ENCODE assay signal across 18 cellular contexts in the genomic region with DNA sequence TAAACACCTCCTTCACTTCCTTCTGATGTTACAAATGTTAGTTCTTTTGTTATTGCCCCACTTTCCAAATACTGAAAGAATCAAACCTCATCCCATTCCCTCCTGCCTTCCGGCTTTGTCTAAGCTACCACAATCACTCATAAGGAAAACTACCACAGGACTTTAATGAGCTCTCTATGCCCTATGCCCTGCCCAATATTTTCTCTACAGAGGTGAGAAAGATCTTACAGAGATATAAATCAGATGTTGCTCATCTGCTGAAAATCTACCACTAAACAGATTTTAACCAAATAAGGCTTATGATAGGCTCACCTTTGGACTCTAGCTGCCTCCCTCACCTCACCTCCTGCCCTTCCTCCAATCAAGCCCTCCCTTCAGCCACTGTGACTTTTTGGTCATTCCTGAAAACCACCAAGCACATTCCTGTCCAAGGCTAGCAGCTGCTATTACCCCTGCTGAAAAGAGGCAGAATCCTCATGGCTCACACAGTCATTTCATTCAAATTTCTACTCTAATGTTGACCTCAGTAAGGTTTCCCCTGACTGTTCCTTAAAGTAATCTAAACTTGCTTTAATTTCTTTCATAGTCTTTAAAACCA.
DNase-seq lines count a peak whose midpoint lies in the region; ATAC-seq lines count a peak whose summit lies in the region.
"Had no signal": no experiment of that assay in that cellular context is flagged by ENCODE, and none has a peak within 500 bp of the region (broad histone marks: within the 10 kb centered on the region; RNA-seq: fewer than 3 reads in every experiment).

No MANE protein-coding gene starts in this region.

- peaks cover 7% of the 10 kb centered on the region for H3K9me3 Mint-ChIP-seq in activated naive CD4-positive, alpha-beta T cell treated with anti-CD3 and anti-CD28 coated beads, Interleukin-2, amount 10 ng/mL, durations not matched to agents 7 days and 5 days
- no peaks in the 10 kb centered on the region for H3K9me3 Mint-ChIP-seq in stimulated activated effector memory CD8-positive, alpha-beta T cell treated with anti-CD3 and anti-CD28 coated beads, Interleukin-12 subunit alpha, Interleukin-12 subunit beta, amount 100 ng/mL, for 72 hours
- H3K9me3 Mint-ChIP-seq: brain; stimulated activated naive B cell treated with anti-CD40 and anti-IgM and Interleukin-4, amounts not matched to agents 10 μg/mL and 1 μg/mL and 100 μg/mL, for 72 hours had no signal

- no peak for DNase-seq in activated naive CD4-positive, alpha-beta T cell treated with anti-CD3 and anti-CD28 coated beads, Interleukin-2, amount 10 ng/mL, durations not matched to agents 7 days and 5 days
- DNase-seq in activated naive CD4-positive, alpha-beta T cell treated with anti-CD3 and anti-CD28 coated beads, Interleukin-2, amount 50 U/mL, for 16 hours = no peak
- DNase-seq in SW480 (ENCODE audit: low spot score) (peak; percentile 63), glomerular visceral epithelial cell (ENCODE audit: extremely low spot score) (peak; percentile 42), NCI-H1436 (lab: John Stamatoyannopoulos, UW) (no peak), anterior cingulate cortex (lab: John Stamatoyannopoulos, UW) (no peak)
- DNase-seq in stimulated activated effector memory CD8-positive, alpha-beta T cell treated with anti-CD3 and anti-CD28 coated beads, Interleukin-12 subunit alpha, Interleukin-12 subunit beta, amount 100 ng/mL, for 72 hours (ENCODE audit: low spot score in 2 of 2) = no peak
- DNase-seq: activated T-cell treated with anti-CD3 and anti-CD28 coated beads, Interleukin-2, amount 50 U/mL, for 1 hour; effector CD8-positive, alpha-beta T cell; NCI-H1417; nucleus accumbens; stimulated activated naive B cell treated with anti-CD40 and anti-IgM and Interleukin-4, amounts not matched to agents 10 μg/mL and 1 μg/mL and 100 μg/mL, for 72 hours; WERI-Rb-1 had no signal

- H3K36me3 Mint-ChIP-seq in activated naive CD4-positive, alpha-beta T cell treated with anti-CD3 and anti-CD28 coated beads, Interleukin-2, amount 10 ng/mL, durations not matched to agents 7 days and 5 days = peaks cover 80% of the 10 kb centered on the region
- H3K36me3 Mint-ChIP-seq in stimulated activated effector memory CD8-positive, alpha-beta T cell treated with anti-CD3 and anti-CD28 coated beads, Interleukin-12 subunit alpha, Interleukin-12 subunit beta, amount 100 ng/mL, for 72 hours = peaks cover 68% of the 10 kb centered on the region

- H3K27me3 Mint-ChIP-seq in activated naive CD4-positive, alpha-beta T cell treated with anti-CD3 and anti-CD28 coated beads, Interleukin-2, amount 10 ng/mL, durations not matched to agents 7 days and 5 days = no peaks in the 10 kb centered on the region
- H3K27me3 Mint-ChIP-seq: brain; IgD-negative memory B cell; stimulated activated naive B cell treated with anti-CD40 and anti-IgM and Interleukin-4, amounts not matched to agents 10 μg/mL and 1 μg/mL and 100 μg/mL, for 72 hours had no signal

- H3K4me1 Mint-ChIP-seq in activated naive CD4-positive, alpha-beta T cell treated with anti-CD3 and anti-CD28 coated beads, Interleukin-2, amount 10 ng/mL, durations not matched to agents 7 days and 5 days = peaks cover 49% of the 10 kb centered on the region
- H3K4me1 Mint-ChIP-seq in stimulated activated effector memory CD8-positive, alpha-beta T cell treated with anti-CD3 and anti-CD28 coated beads, Interleukin-12 subunit alpha, Interleukin-12 subunit beta, amount 100 ng/mL, for 72 hours = peaks cover 25% of the 10 kb centered on the region

- peak overlapping the region; percentile 85 for H3K27ac Mint-ChIP-seq in activated naive CD4-positive, alpha-beta T cell treated with anti-CD3 and anti-CD28 coated beads, Interleukin-2, amount 10 ng/mL, durations not matched to agents 7 days and 5 days
- peak overlapping the region; percentile 35 for H3K27ac Mint-ChIP-seq in stimulated activated effector memory CD8-positive, alpha-beta T cell treated with anti-CD3 and anti-CD28 coated beads, Interleukin-12 subunit alpha, Interleukin-12 subunit beta, amount 100 ng/mL, for 72 hours
- H3K27ac Mint-ChIP-seq: brain; stimulated activated naive B cell treated with anti-CD40 and anti-IgM and Interleukin-4, amounts not matched to agents 10 μg/mL and 1 μg/mL and 100 μg/mL, for 72 hours had no signal

- no peak overlapping the region for H3K4me3 Mint-ChIP-seq in activated naive CD4-positive, alpha-beta T cell treated with anti-CD3 and anti-CD28 coated beads, Interleukin-2, amount 10 ng/mL, durations not matched to agents 7 days and 5 days
- H3K4me3 Mint-ChIP-seq in stimulated activated effector memory CD8-positive, alpha-beta T cell treated with anti-CD3 and anti-CD28 coated beads, Interleukin-12 subunit alpha, Interleukin-12 subunit beta, amount 100 ng/mL, for 72 hours = no peak overlapping the region
- H3K4me3 Mint-ChIP-seq: brain; IgD-negative memory B cell; stimulated activated naive B cell treated with anti-CD40 and anti-IgM and Interleukin-4, amounts not matched to agents 10 μg/mL and 1 μg/mL and 100 μg/mL, for 72 hours had no signal

- ATAC-seq in stimulated activated effector memory CD8-positive, alpha-beta T cell treated with anti-CD3 and anti-CD28 coated beads, Interleukin-12 subunit alpha, Interleukin-12 subunit beta, amount 100 ng/mL, for 72 hours = peak; percentile 63
- ATAC-seq in HG03521 (IDR thresholded peaks at IDR 0.05; ENCODE audit: unreplicated experiment) = no peak
- ATAC-seq: HCT116, SK-N-SH treated with all-trans-retinoic acid at 6 μM for 48 hours had no signal

- CTCF ChIA-PET in activated naive CD4-positive, alpha-beta T cell treated with anti-CD3 and anti-CD28 coated beads, Interleukin-2, amount 10 ng/mL, durations not matched to agents 7 days and 5 days (lab: Charles Lee) = no interaction called here

Comparison
In these comparisons a context has a peak if more than half of its experiments do, and no peak if none do; other contexts are left out.
1. DNase-seq: peak in SW480 (single experiment) and glomerular visceral epithelial cell (single experiment); none in activated naive CD4-positive, alpha-beta T cell treated with anti-CD3 and anti-CD28 coated beads, Interleukin-2, amount 10 ng/mL, durations not matched to agents 7 days and 5 days (single experiment), activated naive CD4-positive, alpha-beta T cell treated with anti-CD3 and anti-CD28 coated beads, Interleukin-2, amount 50 U/mL, for 16 hours (single experiment), stimulated activated effector memory CD8-positive, alpha-beta T cell treated with anti-CD3 and anti-CD28 coated beads, Interleukin-12 subunit alpha, Interleukin-12 subunit beta, amount 100 ng/mL, for 72 hours (0 of 2), NCI-H1436 (single experiment) and anterior cingulate cortex (0 of 58).